In the genomic region with DNA sequence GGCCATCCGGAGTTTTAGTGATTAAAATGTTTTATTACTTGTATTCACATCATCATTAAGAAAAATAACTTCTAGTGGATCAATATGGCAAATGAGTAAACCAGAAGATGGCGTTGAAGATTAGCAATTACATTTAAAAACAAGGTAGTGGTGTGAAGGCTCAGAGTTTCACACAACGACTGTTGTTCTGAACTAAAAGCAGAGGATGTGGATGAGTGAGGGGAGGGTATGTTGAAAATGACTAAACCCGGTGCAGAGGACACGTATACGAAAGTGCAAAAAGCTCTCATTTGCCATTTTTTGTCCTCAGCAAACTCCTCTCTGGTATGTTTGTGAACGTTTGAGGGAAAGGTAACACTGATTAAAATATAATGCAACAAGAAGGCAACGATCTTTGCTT, we compare ENCODE assay signal across 10 cellular contexts. TPM values are rescaled to one million over a fixed set of nuclear protein-coding genes. Genes with fewer than 3 reads are reported as not detected.
DNase-seq lines count a peak whose midpoint lies in the region; ATAC-seq and TF ChIP-seq lines count a peak whose summit lies in the region.
"Had no signal": no experiment of that assay in that cellular context is flagged by ENCODE, and none has a peak within 500 bp of the region (broad histone marks: within the 10 kb centered on the region; RNA-seq: fewer than 3 reads in every experiment).

No MANE protein-coding gene starts in this region.

- ATAC-seq in GM19395 (IDR thresholded peaks at IDR 0.05; ENCODE audit: unreplicated experiment): peak; percentile 53
- ATAC-seq in HG03460 (IDR thresholded peaks at IDR 0.05; ENCODE audit: unreplicated experiment): peak; percentile 39

- H3K27ac ChIP-seq in endodermal cell (ENCODE audit: low read depth, low read length): no peak overlapping the region

- peaks cover 89% of the 10 kb centered on the region for H3K27me3 Mint-ChIP-seq in endodermal cell (ENCODE audit: insufficient read depth)

- no peak overlapping the region for H3K4me3 ChIP-seq in endodermal cell (ENCODE audit: low read length)

- H3K9ac ChIP-seq in endodermal cell (ENCODE audit: extremely low read depth, low read length, poor library complexity, severe bottlenecking): no peak overlapping the region

- H3K4me1 ChIP-seq in endodermal cell (ENCODE audit: control insufficient read depth, insufficient read depth, low read length): no peaks in the 10 kb centered on the region

- H3K36me3 Mint-ChIP-seq in endodermal cell (ENCODE audit: low read depth): no peaks in the 10 kb centered on the region

- DNase-seq in endodermal cell: peak; percentile 4
- no peak for DNase-seq in islet precursor cell
- DNase-seq in NCI-H146 treated with DMSO at 0.1 percent for 48 hours (lab: John Stamatoyannopoulos, UW; ENCODE audit: unreplicated experiment): no peak
- no peak for DNase-seq in LoVo (ENCODE audit: low spot score)
- DNase-seq in DMS153 treated with DMSO at 0.1 percent for 48 hours (lab: John Stamatoyannopoulos, UW; ENCODE audit: unreplicated experiment): no peak
- DNase-seq: NCI-H2029 treated with DMSO at 0.1 percent for 48 hours had no signal

- no peaks in the 10 kb centered on the region for H3K9me3 Mint-ChIP-seq in endodermal cell

- no peak overlapping the region for H3K27ac Mint-ChIP-seq in endodermal cell

- TF ChIP-seq CTCF in GM12873 (IDR thresholded peaks at IDR 0.05; ENCODE audit: insufficient read depth, low read depth, low read length, missing control alignments) (peak; percentile 13), endodermal cell (conservative IDR thresholded peaks at IDR 0.05) (no peak)

- peaks cover 90% of the 10 kb centered on the region for H3K27me3 ChIP-seq in endodermal cell (ENCODE audit: control insufficient read depth, insufficient read depth, low read length, poor library complexity, severe bottlenecking)

- H3K36me3 ChIP-seq in endodermal cell (ENCODE audit: control insufficient read depth, insufficient read depth, low read length): no peaks in the 10 kb centered on the region

- H3K4me1 Mint-ChIP-seq in endodermal cell: peaks cover 5% of the 10 kb centered on the region

- 72 to 76% methylated on average over 7 of the region's 8 CpGs for WGBS in endodermal cell (ENCODE audit: insufficient coverage in 1 of 2, insufficient read length in 1 of 2), 2 experiments

- H3K9me3 ChIP-seq in endodermal cell (ENCODE audit: control insufficient read depth, low read length): no peaks in the 10 kb centered on the region

- H3K4me3 Mint-ChIP-seq in endodermal cell: no peak overlapping the region

RNA-seq across cellular contexts. Expression of a gene that starts 1.9 kb away (rescaled TPM):
- not detected for total RNA-seq in endodermal cell
- polyA plus RNA-seq in endodermal cell (2013, experiment 1 of 2): 0.32 TPM
- polyA plus RNA-seq in endodermal cell (2013, experiment 2 of 2): 0.79 TPM
- total RNA-seq: glomerular endothelial cell had no signal
